Comparison of ENCODE assay signal across 8 cellular contexts in genomic region chr19:36488118-36488815, GRCh38. TPM values are rescaled to one million over a fixed set of nuclear protein-coding genes. Genes with fewer than 3 reads are reported as not detected.
A peak's percentile ranks its signal among the peaks of the same experiment; 100 is the strongest.
DNase-seq lines count a peak whose midpoint lies in the region; ATAC-seq and TF ChIP-seq lines count a peak whose summit lies in the region.

No MANE protein-coding gene starts in this region.

- CTCF ChIA-PET in activated CD8-positive, alpha-beta T cell treated with anti-CD3 and anti-CD28 coated beads for 36 hours (lab: Charles Lee) = no interaction called here

- POLR2A ChIA-PET in activated CD8-positive, alpha-beta T cell treated with anti-CD3 and anti-CD28 coated beads for 36 hours (lab: Charles Lee) = interaction anchor here (0.6 to 2.0 kb wide), 13 partner anchors 10 to 590 kb away, joined by 3 to 15 read pairs (median 3); partner anchors contain the start of genes ZFP14, ZNF146, ZNF260 and ZNF382

- peak overlapping the region; percentile 92 for H3K27ac Mint-ChIP-seq in T-helper 1 cell treated with Interleukin-12 subunit alpha and Interleukin-12 subunit beta and Interleukin-4 antibody, amounts not matched to agents 30 μg/mL and 1 μg/mL, for 36 hours
- H3K27ac Mint-ChIP-seq in activated CD8-positive, alpha-beta T cell treated with anti-CD3 and anti-CD28 coated beads for 36 hours = peak overlapping the region; percentile 98
- H3K27ac Mint-ChIP-seq in stimulated activated naive CD8-positive, alpha-beta T cell treated with anti-CD3 and anti-CD28 coated beads, Interleukin-15, amount 100 ng/mL, for 72 hours = peak overlapping the region; percentile 100

- peak overlapping the region; percentile 99 for H3K4me3 ChIP-seq in iPS-11a (ENCODE audit: low read depth, low read length)

- H3K9me3 Mint-ChIP-seq in T-helper 1 cell treated with Interleukin-12 subunit alpha and Interleukin-12 subunit beta and Interleukin-4 antibody, amounts not matched to agents 30 μg/mL and 1 μg/mL, for 36 hours = peaks cover 27% of the 10 kb centered on the region
- H3K9me3 Mint-ChIP-seq in activated CD8-positive, alpha-beta T cell treated with anti-CD3 and anti-CD28 coated beads for 36 hours = peaks cover 15% of the 10 kb centered on the region
- H3K9me3 Mint-ChIP-seq in stimulated activated naive CD8-positive, alpha-beta T cell treated with anti-CD3 and anti-CD28 coated beads, Interleukin-15, amount 100 ng/mL, for 72 hours = peaks cover 11 to 31% of the 10 kb centered on the region in 2 donors

- peaks cover 15% of the 10 kb centered on the region for H3K36me3 Mint-ChIP-seq in T-helper 1 cell treated with Interleukin-12 subunit alpha and Interleukin-12 subunit beta and Interleukin-4 antibody, amounts not matched to agents 30 μg/mL and 1 μg/mL, for 36 hours (ENCODE audit: low read depth)
- peaks cover 46% of the 10 kb centered on the region for H3K36me3 Mint-ChIP-seq in activated CD8-positive, alpha-beta T cell treated with anti-CD3 and anti-CD28 coated beads for 36 hours (ENCODE audit: low read depth)

- intact Hi-C loops in activated CD8-positive, alpha-beta T cell treated with anti-CD3 and anti-CD28 coated beads for 36 hours (cut with micrococcal nuclease) = no loop called here

- peaks cover 15% of the 10 kb centered on the region for H3K4me1 Mint-ChIP-seq in T-helper 1 cell treated with Interleukin-12 subunit alpha and Interleukin-12 subunit beta and Interleukin-4 antibody, amounts not matched to agents 30 μg/mL and 1 μg/mL, for 36 hours (ENCODE audit: low read depth)
- H3K4me1 Mint-ChIP-seq in activated CD8-positive, alpha-beta T cell treated with anti-CD3 and anti-CD28 coated beads for 36 hours (ENCODE audit: low read depth) = peaks cover 25% of the 10 kb centered on the region
- peaks cover 29% of the 10 kb centered on the region for H3K4me1 Mint-ChIP-seq in stimulated activated naive CD8-positive, alpha-beta T cell treated with anti-CD3 and anti-CD28 coated beads, Interleukin-15, amount 100 ng/mL, for 72 hours

- no peak for TF ChIP-seq CTCF in activated CD8-positive, alpha-beta T cell treated with anti-CD3 and anti-CD28 coated beads for 36 hours (IDR thresholded peaks at IDR 0.05)

- ATAC-seq in activated CD8-positive, alpha-beta T cell treated with anti-CD3 and anti-CD28 coated beads for 36 hours = no peak
- no peak for ATAC-seq in stimulated activated naive CD8-positive, alpha-beta T cell treated with anti-CD3 and anti-CD28 coated beads, Interleukin-15, amount 100 ng/mL, for 72 hours
- ATAC-seq in GM21737 (IDR thresholded peaks at IDR 0.05; ENCODE audit: unreplicated experiment) (no peak), GM21529 (IDR thresholded peaks at IDR 0.05; ENCODE audit: unreplicated experiment) (no peak)

- DNase-seq in T-helper 1 cell (no peak), NOMO-1 treated with dmso at 0.1 percent for 144 hours (lab: John Stamatoyannopoulos, UW; ENCODE audit: unreplicated experiment) (no peak)
- no peak for DNase-seq in activated CD8-positive, alpha-beta T cell treated with anti-CD3 and anti-CD28 coated beads for 36 hours
- DNase-seq in stimulated activated naive CD8-positive, alpha-beta T cell treated with anti-CD3 and anti-CD28 coated beads, Interleukin-15, amount 100 ng/mL, for 72 hours = no peak

- no peaks in the 10 kb centered on the region for H3K27me3 Mint-ChIP-seq in T-helper 1 cell treated with Interleukin-12 subunit alpha and Interleukin-12 subunit beta and Interleukin-4 antibody, amounts not matched to agents 30 μg/mL and 1 μg/mL, for 36 hours (ENCODE audit: low read depth)
- H3K27me3 Mint-ChIP-seq in activated CD8-positive, alpha-beta T cell treated with anti-CD3 and anti-CD28 coated beads for 36 hours = no peaks in the 10 kb centered on the region
- no peaks in the 10 kb centered on the region for H3K27me3 Mint-ChIP-seq in stimulated activated naive CD8-positive, alpha-beta T cell treated with anti-CD3 and anti-CD28 coated beads, Interleukin-15, amount 100 ng/mL, for 72 hours

- H3K4me3 Mint-ChIP-seq in T-helper 1 cell treated with Interleukin-12 subunit alpha and Interleukin-12 subunit beta and Interleukin-4 antibody, amounts not matched to agents 30 μg/mL and 1 μg/mL, for 36 hours = peak overlapping the region; percentile 97
- H3K4me3 Mint-ChIP-seq in activated CD8-positive, alpha-beta T cell treated with anti-CD3 and anti-CD28 coated beads for 36 hours = peak overlapping the region; percentile 94
- peak overlapping the region; percentile 98 to 99 for H3K4me3 Mint-ChIP-seq in stimulated activated naive CD8-positive, alpha-beta T cell treated with anti-CD3 and anti-CD28 coated beads, Interleukin-15, amount 100 ng/mL, for 72 hours

RNA-seq across cellular contexts. Expression of gene ZNF566, which starts 1.1 kb away (rescaled TPM):
- 1 to 10 TPM; 5.6 to 6.5 TPM for total RNA-seq in activated CD8-positive, alpha-beta T cell treated with anti-CD3 and anti-CD28 coated beads for 36 hours

RNA-seq across cellular contexts. Expression of gene ZNF260, which starts 39.8 kb away (rescaled TPM):
- 1 to 10 TPM; 3.7 to 6.4 TPM for total RNA-seq in activated CD8-positive, alpha-beta T cell treated with anti-CD3 and anti-CD28 coated beads for 36 hours
